ENCODE assay signal across 26 cellular contexts in genomic region chr5:109083937-109084336, GRCh38.
DNase-seq lines count a peak whose midpoint lies in the region; ATAC-seq, FAIRE-seq and TF ChIP-seq lines count a peak whose summit lies in the region.
"Had no signal": no experiment of that assay in that cellular context is flagged by ENCODE, and none has a peak within 500 bp of the region (broad histone marks: within the 10 kb centered on the region; RNA-seq: fewer than 3 reads in every experiment).

No MANE protein-coding gene starts in this region.

- H3K4me3 Mint-ChIP-seq in GM23338, result no peak overlapping the region
- H3K4me3 Mint-ChIP-seq: CD14-positive monocyte; CD4-positive, alpha-beta T cell; CD8-positive, alpha-beta memory T cell; HFFc6 had no signal

- CTCF ChIA-PET in RWPE1 (lab: Yijun Ruan, JAX), result no interaction called here

- no peak overlapping the region for H3K27ac ChIP-seq in GM23338 (ENCODE audit: low read depth)
- no peak overlapping the region for H3K27ac ChIP-seq in RWPE1
- H3K27ac ChIP-seq in left lung, result no peak overlapping the region
- H3K27ac ChIP-seq: A549; BLaER1 treated with 17β-estradiol and CSF1 and Interleukin-3, amounts not matched to agents 10 nM and 100 nM had no signal

- no peak overlapping the region for H2AFZ ChIP-seq in GM23338

- H3K27ac Mint-ChIP-seq in GM23338, result peak overlapping the region; percentile 22; the same call in 1 of the 2 replicates
- H3K27ac Mint-ChIP-seq: CD14-positive monocyte; CD4-positive, alpha-beta T cell; CD8-positive, alpha-beta memory T cell; HFFc6 had no signal

- no peak for ATAC-seq in GM23338
- ATAC-seq in left lung, result peak; percentile 44
- no peak for ATAC-seq in GM21447 (IDR thresholded peaks at IDR 0.05; ENCODE audit: unreplicated experiment)
- ATAC-seq: A549 had no signal

- no peaks in the 10 kb centered on the region for H4K20me1 ChIP-seq in GM23338 (replicated peaks; ENCODE audit: insufficient read depth)
- H4K20me1 ChIP-seq: BLaER1 treated with 17β-estradiol and CSF1 and Interleukin-3, amounts not matched to agents 10 nM and 100 nM had no signal

- intact Hi-C loops in left lung (cut with DNase I), result no loop called here

- no peaks in the 10 kb centered on the region for H3K9me2 ChIP-seq in GM23338 (ENCODE audit: insufficient read depth)

- H3K27me3 ChIP-seq in GM23338 (ENCODE audit: insufficient read depth), result no peaks in the 10 kb centered on the region
- H3K27me3 ChIP-seq in bronchial epithelial cell (ENCODE audit: control insufficient read depth, insufficient read depth, low read length), result no peaks in the 10 kb centered on the region
- no peaks in the 10 kb centered on the region for H3K27me3 ChIP-seq in left lung
- H3K27me3 ChIP-seq: BE2C; BLaER1 treated with 17β-estradiol and CSF1 and Interleukin-3, amounts not matched to agents 10 nM and 100 nM had no signal

- POLR2A ChIA-PET in RWPE1 (lab: Yijun Ruan, JAX; ENCODE audit: low non-redundant PET), result no interaction called here

- FAIRE-seq in bronchial epithelial cell (lab: Jason Lieb, UNC), result no peak
- FAIRE-seq: A549, D721Med, GM12891, GM18507, H54 had no signal

- H3K9me3 ChIP-seq in left lung, result no peaks in the 10 kb centered on the region
- H3K9me3 ChIP-seq: A549; BE2C; BLaER1 treated with 17β-estradiol and CSF1 and Interleukin-3, amounts not matched to agents 10 nM and 100 nM; HAP-1 had no signal

- H3K4me2 ChIP-seq in GM23338, result no peak overlapping the region
- H3K4me2 ChIP-seq: A549; BLaER1 treated with 17β-estradiol and CSF1 and Interleukin-3, amounts not matched to agents 10 nM and 100 nM had no signal

- H3F3A ChIP-seq in GM23338 (replicated peaks; ENCODE audit: low read depth), result no peaks in the 10 kb centered on the region

- H3K4me1 ChIP-seq in GM23338 (ENCODE audit: insufficient read depth) (peaks cover 10% of the 10 kb centered on the region; the same call in 1 of the 2 replicates), left lung (no peaks in the 10 kb centered on the region)
- H3K4me1 ChIP-seq: A549; BE2C; BLaER1 treated with 17β-estradiol and CSF1 and Interleukin-3, amounts not matched to agents 10 nM and 100 nM; HAP-1 had no signal

- no peaks in the 10 kb centered on the region for H3K36me3 Mint-ChIP-seq in GM23338 (ENCODE audit: low read depth)
- H3K36me3 Mint-ChIP-seq: CD14-positive monocyte had no signal

- no peaks in the 10 kb centered on the region for H3K79me2 ChIP-seq in GM23338 (replicated peaks; ENCODE audit: insufficient read depth)

- no peak overlapping the region for H3K4me3 ChIP-seq in GM23338
- H3K4me3 ChIP-seq in bronchial epithelial cell (ENCODE audit: low read depth, low read length), result no peak overlapping the region
- H3K4me3 ChIP-seq in left lung, result no peak overlapping the region
- H3K4me3 ChIP-seq: A549; BLaER1 treated with 17β-estradiol and CSF1 and Interleukin-3, amounts not matched to agents 10 nM and 100 nM; HAP-1 had no signal

- no peak for DNase-seq in GM23338 (ENCODE audit: low spot score)
- DNase-seq in RWPE1 (ENCODE audit: low spot score), result peak; percentile 42
- peak; percentile 60 for DNase-seq in bronchial epithelial cell (ENCODE audit: low read depth)
- no peak for DNase-seq in left lung
- DNase-seq in NCI-H1092 treated with DMSO at 0.1 percent for 48 hours (lab: John Stamatoyannopoulos, UW), result no peak
- DNase-seq in DMS53 (lab: John Stamatoyannopoulos, UW), result no peak
- DNase-seq: 8988T; ACHN; AML-193; BE2C; CD4-positive, alpha-beta T cell; CD8-positive, alpha-beta memory T cell; DMS 273 treated with DMSO at 0.1 percent for 48 hours; DMS79 treated with DMSO at 0.1 percent for 48 hours; GF-D8; GOT3; HFFc6 had no signal

- H3K4me1 Mint-ChIP-seq in GM23338, result peaks cover 9% of the 10 kb centered on the region
- H3K4me1 Mint-ChIP-seq: CD8-positive, alpha-beta memory T cell had no signal

- H3K36me3 ChIP-seq in GM23338 (ENCODE audit: insufficient read depth) (no peaks in the 10 kb centered on the region), bronchial epithelial cell (ENCODE audit: control insufficient read depth, insufficient read depth, low read length) (no peaks in the 10 kb centered on the region), left lung (no peaks in the 10 kb centered on the region)
- H3K36me3 ChIP-seq: BE2C; BLaER1 treated with 17β-estradiol and CSF1 and Interleukin-3, amounts not matched to agents 10 nM and 100 nM; HAP-1 had no signal

- TF ChIP-seq CTCF in GM23338 (conservative IDR thresholded peaks at IDR 0.05; ENCODE audit: low read depth in 2 of 2), result no peak
- TF ChIP-seq CTCF in RWPE1 (conservative IDR thresholded peaks at IDR 0.05; ENCODE audit: low read depth), result no peak
- TF ChIP-seq CTCF in bronchial epithelial cell (IDR thresholded peaks at IDR 0.05; ENCODE audit: insufficient read depth, low read length, severe bottlenecking), result no peak
- no peak for TF ChIP-seq CTCF in left lung (IDR thresholded peaks at IDR 0.05)

- no peaks in the 10 kb centered on the region for H3K9me3 Mint-ChIP-seq in GM23338
- H3K9me3 Mint-ChIP-seq: CD8-positive, alpha-beta memory T cell; HFFc6 had no signal

- H3K27me3 Mint-ChIP-seq in GM23338 (ENCODE audit: insufficient read depth, low read depth, poor library complexity), result peaks cover 3% of the 10 kb centered on the region
- H3K27me3 Mint-ChIP-seq: CD4-positive, alpha-beta T cell; CD8-positive, alpha-beta memory T cell had no signal

TF ChIP-seq in GM23338, 12 proteins besides CTCF, POLR2A, EP300 and RAD21 (continues in another document):
- TF ChIP-seq NANOG (IDR thresholded peaks at IDR 0.05; ENCODE audit: borderline replicate concordance) (no peak), CREB1 (CRISPR knock-in tag; IDR thresholded peaks at IDR 0.05; ENCODE audit: low read depth) (no peak), POLR2AphosphoS5 (IDR thresholded peaks at IDR 0.05; ENCODE audit: low read depth) (no peak), JUNB (IDR thresholded peaks at IDR 0.05; ENCODE audit: unreplicated experiment) (no peak), ETS1 (IDR thresholded peaks at IDR 0.05) (no peak), ZNF331 (CRISPR knock-in tag; IDR thresholded peaks at IDR 0.05; ENCODE audit: low read depth) (no peak), ZNF114 (CRISPR knock-in tag; IDR thresholded peaks at IDR 0.05) (no peak), STAT1 (IDR thresholded peaks at IDR 0.05; ENCODE audit: unreplicated experiment) (no peak), EZH2phosphoT487 (IDR thresholded peaks at IDR 0.05; ENCODE audit: unreplicated experiment) (no peak)

Comparison
In these comparisons a context has a peak if more than half of its experiments do, and no peak if none do; other contexts are left out.
1. DNase-seq: peak in RWPE1 (single experiment) and bronchial epithelial cell (single experiment); none in GM23338 (single experiment), left lung (0 of 2), NCI-H1092 treated with DMSO at 0.1 percent for 48 hours (single experiment) and DMS53 (single experiment).